In genomic region chr1:184152944-184153343, GRCh38 we compare ENCODE assay signal across 1 cellular context.
TF ChIP-seq lines count a peak whose summit lies in the region.

No MANE protein-coding gene starts in this region.

TF ChIP-seq in GM23338, 12 proteins besides CTCF, POLR2A, EP300 and RAD21 (continued from another document):
- TF ChIP-seq, protein P1, sequence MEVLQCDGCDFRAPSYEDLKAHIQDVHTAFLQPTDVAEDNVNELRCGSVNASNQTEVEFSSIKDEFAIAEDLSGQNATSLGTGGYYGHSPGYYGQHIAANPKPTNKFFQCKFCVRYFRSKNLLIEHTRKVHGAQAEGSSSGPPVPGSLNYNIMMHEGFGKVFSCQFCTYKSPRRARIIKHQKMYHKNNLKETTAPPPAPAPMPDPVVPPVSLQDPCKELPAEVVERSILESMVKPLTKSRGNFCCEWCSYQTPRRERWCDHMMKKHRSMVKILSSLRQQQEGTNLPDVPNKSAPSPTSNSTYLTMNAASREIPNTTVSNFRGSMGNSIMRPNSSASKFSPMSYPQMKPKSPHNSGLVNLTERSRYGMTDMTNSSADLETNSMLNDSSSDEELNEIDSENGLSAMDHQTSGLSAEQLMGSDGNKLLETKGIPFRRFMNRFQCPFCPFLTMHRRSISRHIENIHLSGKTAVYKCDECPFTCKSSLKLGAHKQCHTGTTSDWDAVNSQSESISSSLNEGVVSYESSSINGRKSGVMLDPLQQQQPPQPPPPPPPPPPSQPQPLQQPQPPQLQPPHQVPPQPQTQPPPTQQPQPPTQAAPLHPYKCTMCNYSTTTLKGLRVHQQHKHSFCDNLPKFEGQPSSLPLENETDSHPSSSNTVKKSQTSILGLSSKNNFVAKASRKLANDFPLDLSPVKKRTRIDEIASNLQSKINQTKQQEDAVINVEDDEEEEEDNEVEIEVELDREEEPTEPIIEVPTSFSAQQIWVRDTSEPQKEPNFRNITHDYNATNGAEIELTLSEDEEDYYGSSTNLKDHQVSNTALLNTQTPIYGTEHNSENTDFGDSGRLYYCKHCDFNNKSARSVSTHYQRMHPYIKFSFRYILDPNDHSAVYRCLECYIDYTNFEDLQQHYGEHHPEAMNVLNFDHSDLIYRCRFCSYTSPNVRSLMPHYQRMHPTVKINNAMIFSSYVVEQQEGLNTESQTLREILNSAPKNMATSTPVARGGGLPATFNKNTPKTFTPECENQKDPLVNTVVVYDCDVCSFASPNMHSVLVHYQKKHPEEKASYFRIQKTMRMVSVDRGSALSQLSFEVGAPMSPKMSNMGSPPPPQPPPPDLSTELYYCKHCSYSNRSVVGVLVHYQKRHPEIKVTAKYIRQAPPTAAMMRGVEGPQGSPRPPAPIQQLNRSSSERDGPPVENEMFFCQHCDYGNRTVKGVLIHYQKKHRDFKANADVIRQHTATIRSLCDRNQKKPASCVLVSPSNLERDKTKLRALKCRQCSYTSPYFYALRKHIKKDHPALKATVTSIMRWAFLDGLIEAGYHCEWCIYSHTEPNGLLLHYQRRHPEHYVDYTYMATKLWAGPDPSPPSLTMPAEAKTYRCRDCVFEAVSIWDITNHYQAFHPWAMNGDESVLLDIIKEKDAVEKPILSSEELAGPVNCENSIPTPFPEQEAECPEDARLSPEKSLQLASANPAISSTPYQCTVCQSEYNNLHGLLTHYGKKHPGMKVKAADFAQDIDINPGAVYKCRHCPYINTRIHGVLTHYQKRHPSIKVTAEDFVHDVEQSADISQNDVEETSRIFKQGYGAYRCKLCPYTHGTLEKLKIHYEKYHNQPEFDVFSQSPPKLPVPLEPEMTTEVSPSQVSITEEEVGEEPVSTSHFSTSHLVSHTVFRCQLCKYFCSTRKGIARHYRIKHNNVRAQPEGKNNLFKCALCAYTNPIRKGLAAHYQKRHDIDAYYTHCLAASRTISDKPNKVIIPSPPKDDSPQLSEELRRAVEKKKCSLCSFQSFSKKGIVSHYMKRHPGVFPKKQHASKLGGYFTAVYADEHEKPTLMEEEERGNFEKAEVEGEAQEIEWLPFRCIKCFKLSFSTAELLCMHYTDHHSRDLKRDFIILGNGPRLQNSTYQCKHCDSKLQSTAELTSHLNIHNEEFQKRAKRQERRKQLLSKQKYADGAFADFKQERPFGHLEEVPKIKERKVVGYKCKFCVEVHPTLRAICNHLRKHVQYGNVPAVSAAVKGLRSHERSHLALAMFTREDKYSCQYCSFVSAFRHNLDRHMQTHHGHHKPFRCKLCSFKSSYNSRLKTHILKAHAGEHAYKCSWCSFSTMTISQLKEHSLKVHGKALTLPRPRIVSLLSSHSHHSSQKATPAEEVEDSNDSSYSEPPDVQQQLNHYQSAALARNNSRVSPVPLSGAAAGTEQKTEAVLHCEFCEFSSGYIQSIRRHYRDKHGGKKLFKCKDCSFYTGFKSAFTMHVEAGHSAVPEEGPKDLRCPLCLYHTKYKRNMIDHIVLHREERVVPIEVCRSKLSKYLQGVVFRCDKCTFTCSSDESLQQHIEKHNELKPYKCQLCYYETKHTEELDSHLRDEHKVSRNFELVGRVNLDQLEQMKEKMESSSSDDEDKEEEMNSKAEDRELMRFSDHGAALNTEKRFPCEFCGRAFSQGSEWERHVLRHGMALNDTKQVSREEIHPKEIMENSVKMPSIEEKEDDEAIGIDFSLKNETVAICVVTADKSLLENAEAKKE (CRISPR knock-in tag; IDR thresholded peaks at IDR 0.05), result no peak
- TF ChIP-seq ZNF114 (CRISPR knock-in tag; IDR thresholded peaks at IDR 0.05), result no peak
- no peak for TF ChIP-seq EZH2phosphoT487 (IDR thresholded peaks at IDR 0.05; ENCODE audit: unreplicated experiment)
- no peak for TF ChIP-seq CREB1 (CRISPR knock-in tag; IDR thresholded peaks at IDR 0.05; ENCODE audit: low read depth)
- TF ChIP-seq, protein P2, sequence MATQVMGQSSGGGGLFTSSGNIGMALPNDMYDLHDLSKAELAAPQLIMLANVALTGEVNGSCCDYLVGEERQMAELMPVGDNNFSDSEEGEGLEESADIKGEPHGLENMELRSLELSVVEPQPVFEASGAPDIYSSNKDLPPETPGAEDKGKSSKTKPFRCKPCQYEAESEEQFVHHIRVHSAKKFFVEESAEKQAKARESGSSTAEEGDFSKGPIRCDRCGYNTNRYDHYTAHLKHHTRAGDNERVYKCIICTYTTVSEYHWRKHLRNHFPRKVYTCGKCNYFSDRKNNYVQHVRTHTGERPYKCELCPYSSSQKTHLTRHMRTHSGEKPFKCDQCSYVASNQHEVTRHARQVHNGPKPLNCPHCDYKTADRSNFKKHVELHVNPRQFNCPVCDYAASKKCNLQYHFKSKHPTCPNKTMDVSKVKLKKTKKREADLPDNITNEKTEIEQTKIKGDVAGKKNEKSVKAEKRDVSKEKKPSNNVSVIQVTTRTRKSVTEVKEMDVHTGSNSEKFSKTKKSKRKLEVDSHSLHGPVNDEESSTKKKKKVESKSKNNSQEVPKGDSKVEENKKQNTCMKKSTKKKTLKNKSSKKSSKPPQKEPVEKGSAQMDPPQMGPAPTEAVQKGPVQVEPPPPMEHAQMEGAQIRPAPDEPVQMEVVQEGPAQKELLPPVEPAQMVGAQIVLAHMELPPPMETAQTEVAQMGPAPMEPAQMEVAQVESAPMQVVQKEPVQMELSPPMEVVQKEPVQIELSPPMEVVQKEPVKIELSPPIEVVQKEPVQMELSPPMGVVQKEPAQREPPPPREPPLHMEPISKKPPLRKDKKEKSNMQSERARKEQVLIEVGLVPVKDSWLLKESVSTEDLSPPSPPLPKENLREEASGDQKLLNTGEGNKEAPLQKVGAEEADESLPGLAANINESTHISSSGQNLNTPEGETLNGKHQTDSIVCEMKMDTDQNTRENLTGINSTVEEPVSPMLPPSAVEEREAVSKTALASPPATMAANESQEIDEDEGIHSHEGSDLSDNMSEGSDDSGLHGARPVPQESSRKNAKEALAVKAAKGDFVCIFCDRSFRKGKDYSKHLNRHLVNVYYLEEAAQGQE (IDR thresholded peaks at IDR 0.05; ENCODE audit: unreplicated experiment), result no peak
- no peak for TF ChIP-seq NANOG (IDR thresholded peaks at IDR 0.05; ENCODE audit: borderline replicate concordance)
- TF ChIP-seq STAT1 (IDR thresholded peaks at IDR 0.05; ENCODE audit: unreplicated experiment), result no peak
- no peak for TF ChIP-seq POLR2AphosphoS5 (IDR thresholded peaks at IDR 0.05; ENCODE audit: low read depth)
- no peak for TF ChIP-seq EZH2 (IDR thresholded peaks at IDR 0.05; ENCODE audit: low read depth, unreplicated experiment)
- TF ChIP-seq ETS1 (IDR thresholded peaks at IDR 0.05), result no peak
TF ChIP-seq in GM23338: peak in this region for 0.
